9 cellular contexts compared by ENCODE assay signal in the genomic region with DNA sequence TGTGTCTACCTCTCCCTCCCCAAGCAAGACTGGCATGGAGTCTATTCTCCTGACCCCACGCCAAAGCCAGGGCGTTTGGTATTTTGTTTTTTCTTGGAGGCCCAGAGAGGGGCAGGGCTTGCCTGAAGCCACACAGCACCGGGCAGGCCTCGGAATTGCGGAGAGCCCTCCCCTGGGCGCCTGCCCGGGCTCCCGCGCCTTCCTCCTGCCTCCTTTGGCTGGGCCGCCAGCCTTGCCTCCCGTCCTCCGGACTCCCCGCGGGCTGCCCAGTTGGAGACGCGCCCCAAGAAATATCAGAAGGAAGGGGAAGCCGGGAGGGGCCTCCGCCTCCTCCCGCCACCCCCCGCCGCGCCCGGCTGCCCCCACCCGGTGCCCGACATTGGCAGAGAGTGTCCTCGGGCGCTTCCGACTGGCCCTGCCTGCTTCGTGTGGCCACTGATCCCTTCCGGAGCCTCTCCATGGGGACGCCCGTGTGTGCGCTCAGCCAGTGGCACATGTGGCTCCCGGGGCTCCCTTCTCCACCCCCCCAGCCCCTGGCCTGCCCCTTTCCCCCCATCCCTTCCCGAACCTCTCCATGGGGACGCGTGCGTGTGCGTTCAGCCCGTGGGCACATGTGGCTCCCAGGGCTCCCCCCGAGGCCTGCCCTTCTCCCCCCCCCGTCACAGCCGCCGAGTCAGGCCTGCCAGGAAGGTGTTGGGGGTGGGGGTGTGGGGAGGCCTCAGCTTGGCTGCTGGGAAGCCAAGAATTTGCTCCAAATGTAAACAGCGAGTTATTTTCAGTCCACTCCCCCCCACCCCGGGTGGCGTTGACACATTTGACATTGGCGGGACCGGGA. TPM values are rescaled to one million over a fixed set of nuclear protein-coding genes. Genes with fewer than 3 reads are reported as not detected.
A peak's percentile ranks its signal among the peaks of the same experiment; 100 is the strongest.
DNase-seq lines count a peak whose midpoint lies in the region; ATAC-seq, FAIRE-seq and TF ChIP-seq lines count a peak whose summit lies in the region.
"Had no signal": no experiment of that assay in that cellular context is flagged by ENCODE, and none has a peak within 500 bp of the region (broad histone marks: within the 10 kb centered on the region; RNA-seq: fewer than 3 reads in every experiment).

No MANE protein-coding gene starts in this region.

- no peak overlapping the region for H2BK120ac ChIP-seq in H1 (replicated peaks; ENCODE audit: low read depth, low read length)

- no peak overlapping the region for H2AK5ac ChIP-seq in H1 (ENCODE audit: low read depth, low read length)

- H2BK12ac ChIP-seq in H1 (ENCODE audit: low read depth, low read length), result no peak overlapping the region

- no peaks in the 10 kb centered on the region for H3K4me1 Mint-ChIP-seq in activated T-cell treated with anti-CD3 and anti-CD28 coated beads, Interleukin-2, amount 50 U/mL, for 24 hours (ENCODE audit: low read depth)
- H3K4me1 Mint-ChIP-seq in CD4-positive, alpha-beta memory T cell, result peaks cover 0 to 6% (median 0%) of the 10 kb centered on the region in 4 donors

- H3K9me3 Mint-ChIP-seq in activated T-cell treated with anti-CD3 and anti-CD28 coated beads, Interleukin-2, amount 50 U/mL, for 24 hours, result no peaks in the 10 kb centered on the region
- peaks cover 0 to 2% (median 0%) of the 10 kb centered on the region in 8 donors for H3K9me3 Mint-ChIP-seq in CD4-positive, alpha-beta memory T cell

- ATAC-seq in lung (ENCODE audit: insufficient read depth, low FRiP score) (peak; percentile 73), thoracic aorta (ENCODE audit: insufficient number of reproducible peaks, low FRiP score, low read depth) (peak; percentile 77), HG03460 (IDR thresholded peaks at IDR 0.05; ENCODE audit: unreplicated experiment) (no peak)

- no peak overlapping the region for H4K5ac ChIP-seq in H1 (ENCODE audit: insufficient read length, low read depth, low read length)

- H3K27me3 ChIP-seq in MM.1S (replicated peaks; ENCODE audit: insufficient read depth, low read length), result peaks cover 97% of the 10 kb centered on the region
- peaks cover 0 to 3% (median 0%) of the 10 kb centered on the region in 4 experiments; a peak in 1 of 7 replicates for H3K27me3 ChIP-seq in H1 (replicated peaks in 1 of 4; ENCODE audit: control insufficient read depth in 3 of 4, extremely low read depth in 1 of 4, insufficient read depth in 3 of 4, low read length in 3 of 4)
- H3K27me3 ChIP-seq in lung (ENCODE audit: control insufficient read depth, insufficient read depth), result no peaks in the 10 kb centered on the region
- no peaks in the 10 kb centered on the region for H3K27me3 ChIP-seq in thoracic aorta (replicated peaks; ENCODE audit: insufficient read depth)
- no peaks in the 10 kb centered on the region for H3K27me3 ChIP-seq in CD4-positive, alpha-beta memory T cell (ENCODE audit: insufficient read depth, low read length)

- POLR2A ChIA-PET in H1 (lab: Charles Lee; ENCODE audit: partially characterized antibody), result no interaction called here
- POLR2A ChIA-PET in CD4-positive, alpha-beta memory T cell (lab: Charles Lee; ENCODE audit: partially characterized antibody), result no interaction called here

- no peaks in the 10 kb centered on the region for H4K20me1 ChIP-seq in MM.1S (ENCODE audit: insufficient read depth, low read length)
- no peaks in the 10 kb centered on the region for H4K20me1 ChIP-seq in H1 (replicated peaks in 1 of 2; ENCODE audit: control insufficient read depth in 1 of 2, insufficient read depth in 2 of 2, low read length in 2 of 2)

- H3K27ac ChIP-seq in MM.1S (ENCODE audit: low read length) (no peak overlapping the region), H1 (ENCODE audit: low read depth, low read length) (no peak overlapping the region), lung (ENCODE audit: low read depth in 1 of 2, low read length in 1 of 2) (peak overlapping the region; percentile 94 to 100), thoracic aorta (peak overlapping the region; percentile 99 to 100)
- no peak overlapping the region for H3K27ac ChIP-seq in CD4-positive, alpha-beta memory T cell (ENCODE audit: low read depth, low read length)

- H3K79me1 ChIP-seq in H1 (ENCODE audit: low read depth, low read length), result no peaks in the 10 kb centered on the region

- H3K79me2 ChIP-seq in MM.1S (ENCODE audit: low read length), result no peaks in the 10 kb centered on the region
- no peaks in the 10 kb centered on the region for H3K79me2 ChIP-seq in H1 (ENCODE audit: control insufficient read depth in 1 of 2, insufficient read depth in 2 of 2, low read length in 2 of 2)

- no peaks in the 10 kb centered on the region for H3K27me3 Mint-ChIP-seq in activated T-cell treated with anti-CD3 and anti-CD28 coated beads, Interleukin-2, amount 50 U/mL, for 24 hours
- no peaks in the 10 kb centered on the region for H3K27me3 Mint-ChIP-seq in CD4-positive, alpha-beta memory T cell

- no peak overlapping the region for H2BK20ac ChIP-seq in H1 (ENCODE audit: low read length)

- H3K9me3 ChIP-seq in MM.1S (replicated peaks; ENCODE audit: insufficient read depth, low read length), result no peaks in the 10 kb centered on the region
- no peaks in the 10 kb centered on the region for H3K9me3 ChIP-seq in H1 (ENCODE audit: insufficient read depth in 2 of 2, low read depth in 1 of 2, low read length in 1 of 2)
- no peaks in the 10 kb centered on the region for H3K9me3 ChIP-seq in lung (ENCODE audit: control insufficient read depth in 2 of 2, insufficient read depth in 1 of 2, low read length in 1 of 2)
- H3K9me3 ChIP-seq in thoracic aorta, result no peaks in the 10 kb centered on the region
- no peaks in the 10 kb centered on the region for H3K9me3 ChIP-seq in CD4-positive, alpha-beta memory T cell (ENCODE audit: control insufficient read depth in 1 of 2, low read length in 2 of 2)

- peak overlapping the region; percentile 2; the same call in 1 of the 2 replicates for H4K8ac ChIP-seq in H1 (ENCODE audit: extremely low read depth, insufficient read depth, low read length)

- H2BK15ac ChIP-seq in H1 (ENCODE audit: low read length), result no peak overlapping the region

- no peaks in the 10 kb centered on the region for H3F3A ChIP-seq in MM.1S (ENCODE audit: insufficient read depth, low read length)

- no peaks in the 10 kb centered on the region for H3K36me3 ChIP-seq in MM.1S (replicated peaks; ENCODE audit: insufficient read depth, low read length)
- no peaks in the 10 kb centered on the region for H3K36me3 ChIP-seq in H1 (ENCODE audit: control insufficient read depth in 2 of 4, insufficient read depth in 4 of 4, low read length in 3 of 4)
- H3K36me3 ChIP-seq in lung (ENCODE audit: control insufficient read depth in 2 of 2, insufficient read depth in 2 of 2, low read length in 2 of 2), result peaks cover 0 to 4% of the 10 kb centered on the region in 2 donors
- H3K36me3 ChIP-seq in thoracic aorta, result no peaks in the 10 kb centered on the region
- no peaks in the 10 kb centered on the region for H3K36me3 ChIP-seq in CD4-positive, alpha-beta memory T cell (ENCODE audit: insufficient read depth, low read length)

- H3K18ac ChIP-seq in H1 (ENCODE audit: extremely low read depth, low read length), result no peak overlapping the region

- DNase-seq in MM.1S, result no peak
- no peak for DNase-seq in H1 (ENCODE audit: low read depth in 1 of 2, low spot score in 2 of 2)
- peak; percentile 86 for DNase-seq in lung (ENCODE audit: low spot score)
- peak; percentile 93 for DNase-seq in thoracic aorta (ENCODE audit: low spot score)
- DNase-seq in GM20000 (ENCODE audit: low spot score), result no peak
- DNase-seq in activated T-cell treated with anti-CD3 and anti-CD28 coated beads, Interleukin-2, amount 50 U/mL, for 24 hours, result no peak
- DNase-seq in CD4-positive, alpha-beta memory T cell, result no peak

- no peaks in the 10 kb centered on the region; the same call in 1 of the 2 replicates for H3K23me2 ChIP-seq in H1 (ENCODE audit: low read depth, low read length)

- H3K4me2 ChIP-seq in MM.1S (ENCODE audit: low read depth, low read length) (no peak overlapping the region), H1 (ENCODE audit: insufficient read depth in 1 of 2, low read depth in 2 of 2, low read length in 2 of 2) (no peak overlapping the region)

- no peak overlapping the region for H3K9ac ChIP-seq in MM.1S (ENCODE audit: low read length)
- no peak overlapping the region for H3K9ac ChIP-seq in H1 (replicated peaks in 1 of 4; ENCODE audit: extremely low read depth in 1 of 4, low read depth in 3 of 4, low read length in 3 of 4)

- H3K4me3 Mint-ChIP-seq in activated T-cell treated with anti-CD3 and anti-CD28 coated beads, Interleukin-2, amount 50 U/mL, for 24 hours, result no peak overlapping the region
- H3K4me3 Mint-ChIP-seq in CD4-positive, alpha-beta memory T cell, result no peak overlapping the region

- intact Hi-C loops in CD4-positive, alpha-beta memory T cell (cut with micrococcal nuclease), result no loop called here

- CTCF ChIA-PET in H1 (lab: Charles Lee; ENCODE audit: partially characterized antibody), result no interaction called here
- CTCF ChIA-PET in CD4-positive, alpha-beta memory T cell (lab: Charles Lee; ENCODE audit: partially characterized antibody), result no interaction called here

- H3K36me3 Mint-ChIP-seq in activated T-cell treated with anti-CD3 and anti-CD28 coated beads, Interleukin-2, amount 50 U/mL, for 24 hours (ENCODE audit: low read depth), result peaks cover 17% of the 10 kb centered on the region
- H3K36me3 Mint-ChIP-seq in CD4-positive, alpha-beta memory T cell, result peaks cover 6 to 7% of the 10 kb centered on the region in 2 donors

- TF ChIP-seq RAD21 in H1 (IDR thresholded peaks at IDR 0.05 in 1 of 2, conservative IDR thresholded peaks at IDR 0.05 in 1 of 2; ENCODE audit: low read depth in 2 of 2, low read length in 2 of 2), result no peak

- 90% methylated on average over 10 of the region's 49 CpGs; no CpG with 5 or more reads in 1 of the 2 experiments for WGBS in H1 (ENCODE audit: extremely low coverage in 1 of 2, insufficient coverage in 1 of 2, insufficient read length in 1 of 2, insufficient replicate concordance in 2 of 2, low coverage in 1 of 2, low lambda C conversion rate in 2 of 2, missing lambda C conversion rate in 1 of 2), 2 experiments
- WGBS in lung, 2 donors, result 25 to 29% methylated on average over 39 to 49 of the region's 49 CpGs

- peak overlapping the region; percentile 74 for H4K91ac ChIP-seq in H1 (replicated peaks; ENCODE audit: insufficient read length, low read length)

- H3K4me3 ChIP-seq in MM.1S (ENCODE audit: low read length) (no peak overlapping the region), H1 (ENCODE audit: extremely low read depth in 1 of 4, insufficient read depth in 2 of 4, low read depth in 3 of 4, low read length in 4 of 4) (no peak overlapping the region), lung (no peak overlapping the region), thoracic aorta (peak overlapping the region; percentile 69)
- H3K4me3 ChIP-seq in CD4-positive, alpha-beta memory T cell (ENCODE audit: low read length in 2 of 2), result no peak overlapping the region

- no peak for TF ChIP-seq CTCF in MM.1S (IDR thresholded peaks at IDR 0.05; ENCODE audit: low read length)
- TF ChIP-seq CTCF in H1 (IDR thresholded peaks at IDR 0.05; ENCODE audit: control extremely low read depth in 1 of 3, insufficient read depth in 1 of 3, low read depth in 1 of 3, low read length in 3 of 3), result no peak
- TF ChIP-seq CTCF in lung (IDR thresholded peaks at IDR 0.05; ENCODE audit: control extremely low read depth, extremely low read depth), result no peak
- no peak for TF ChIP-seq CTCF in thoracic aorta (IDR thresholded peaks at IDR 0.05)
- TF ChIP-seq CTCF in GM20000 (IDR thresholded peaks at IDR 0.05; ENCODE audit: extremely low read depth, missing control alignments), result no peak

- no peak overlapping the region for H3K4ac ChIP-seq in H1 (replicated peaks; ENCODE audit: insufficient read length, low read depth, low read length)

- no peak for FAIRE-seq in H1 (lab: Jason Lieb, UNC)
- FAIRE-seq: TTC549 had no signal

- no peak overlapping the region for H3K27ac Mint-ChIP-seq in activated T-cell treated with anti-CD3 and anti-CD28 coated beads, Interleukin-2, amount 50 U/mL, for 24 hours
- no peak overlapping the region for H3K27ac Mint-ChIP-seq in CD4-positive, alpha-beta memory T cell

- no peak overlapping the region for H2BK5ac ChIP-seq in H1 (ENCODE audit: low read depth, low read length)

- H3K23ac ChIP-seq in H1 (ENCODE audit: insufficient read length), result no peak overlapping the region

- no peak overlapping the region for H3K14ac ChIP-seq in H1 (ENCODE audit: insufficient read length)

- H2AFZ ChIP-seq in MM.1S (ENCODE audit: low read length), result 0 out of 2 replicates have a peak overlapping the region, but pooled peaks have one; percentile 23
- H2AFZ ChIP-seq in H1 (ENCODE audit: low read length), result no peak overlapping the region

- H3K4me1 ChIP-seq in MM.1S (ENCODE audit: low read length), result no peaks in the 10 kb centered on the region
- peaks cover 0 to 5% (median 2%) of the 10 kb centered on the region in 4 experiments; a peak in 3 of 7 replicates for H3K4me1 ChIP-seq in H1 (replicated peaks in 1 of 4; ENCODE audit: control insufficient read depth in 3 of 4, insufficient read depth in 4 of 4, low read length in 3 of 4)
- peaks cover 0 to 14% of the 10 kb centered on the region in 2 donors for H3K4me1 ChIP-seq in lung (ENCODE audit: control insufficient read depth in 2 of 2, insufficient read depth in 2 of 2, low read length in 2 of 2)
- H3K4me1 ChIP-seq in thoracic aorta (ENCODE audit: control insufficient read depth in 1 of 2, low read depth in 2 of 2), result peaks cover 22 to 66% of the 10 kb centered on the region in 2 donors
- no peaks in the 10 kb centered on the region for H3K4me1 ChIP-seq in CD4-positive, alpha-beta memory T cell (ENCODE audit: insufficient read depth, low read length)

- TF ChIP-seq POLR2A in H1 (IDR thresholded peaks at IDR 0.05; ENCODE audit: control extremely low read depth in 1 of 2, low read depth in 2 of 2, low read length in 2 of 2), result no peak

- TF ChIP-seq EP300 in H1 (IDR thresholded peaks at IDR 0.05; ENCODE audit: borderline replicate concordance in 1 of 2, low read depth in 2 of 2, low read length in 2 of 2), result no peak

- H3K56ac ChIP-seq in H1 (replicated peaks; ENCODE audit: insufficient read length, low read depth, low read length), result no peak overlapping the region

- no peaks in the 10 kb centered on the region for H3K9me2 ChIP-seq in MM.1S (replicated peaks; ENCODE audit: insufficient read depth, low read length)

RNA-seq across cellular contexts. Expression of a gene that starts 37.3 kb away (rescaled TPM):
- 2.6 and 3.2 TPM in 2 replicates for total RNA-seq in H1 (2021; fragmentation: NEBNext Ultra II Directional; extraction: Animal tissue kit (Norgen Biotek cat#: 25700))
- polyA plus RNA-seq in H1 (2011; rRNA removed) (0.56 and 0.82 TPM in 2 replicates), lung (10 to 100 TPM; 40.4 to 55.6 TPM)
- 0.35 TPM for polyA plus RNA-seq in H1 (2011; cell fraction: cytosol; rRNA removed)
- 0.88 TPM for polyA plus RNA-seq in H1 (2011; cell fraction: nucleus; rRNA removed)
- 2.1 to 4.3 TPM (median 3.5 TPM) in 4 replicates for polyA plus RNA-seq in H1 (2012, experiment 1 of 2)
- polyA plus RNA-seq in H1 (2012, experiment 2 of 2), result 2.9 TPM
- polyA plus RNA-seq in H1 (2013, experiment 1 of 2), result 6.0 TPM
- 5.3 TPM for polyA plus RNA-seq in H1 (2013, experiment 2 of 2)
- polyA minus RNA-seq in H1 (2011; rRNA and poly(A)+ RNA removed), result 0.34 and 0.41 TPM in 2 replicates
- 1.2 TPM for polyA minus RNA-seq in H1 (2011; cell fraction: cytosol; rRNA and poly(A)+ RNA removed)
- polyA minus RNA-seq in H1 (2011; cell fraction: nucleus; rRNA and poly(A)+ RNA removed), result 1.6 TPM
- total RNA-seq in lung (100 to 1,000 TPM in 1 of 2 donors, 10 to 100 TPM in 1; 43.9 to 208 TPM), thoracic aorta (100 to 1,000 TPM; 178 to 203 TPM)
- total RNA-seq in CD4-positive, alpha-beta memory T cell, result 10 to 100 TPM; 30.3 to 30.9 TPM
- polyA plus RNA-seq in CD4-positive, alpha-beta memory T cell, result 10 to 100 TPM in 1 of 2 donors, 1 to 10 TPM in 1; 1.9 to 18.9 TPM

Comparison
In these comparisons a context has a peak if more than half of its experiments do, and no peak if none do; other contexts are left out.
1. DNase-seq: peak in lung (single experiment) and thoracic aorta (single experiment); none in MM.1S (single experiment), H1 (0 of 2), GM20000 (single experiment), activated T-cell treated with anti-CD3 and anti-CD28 coated beads, Interleukin-2, amount 50 U/mL, for 24 hours (single experiment) and CD4-positive, alpha-beta memory T cell (0 of 5).
2. H3K27ac ChIP-seq: peak in lung (2 of 2) and thoracic aorta (2 of 2); none in MM.1S (single experiment), H1 (single experiment) and CD4-positive, alpha-beta memory T cell (single experiment).